Comparison of ENCODE assay signal across 30 cellular contexts in the genomic region with DNA sequence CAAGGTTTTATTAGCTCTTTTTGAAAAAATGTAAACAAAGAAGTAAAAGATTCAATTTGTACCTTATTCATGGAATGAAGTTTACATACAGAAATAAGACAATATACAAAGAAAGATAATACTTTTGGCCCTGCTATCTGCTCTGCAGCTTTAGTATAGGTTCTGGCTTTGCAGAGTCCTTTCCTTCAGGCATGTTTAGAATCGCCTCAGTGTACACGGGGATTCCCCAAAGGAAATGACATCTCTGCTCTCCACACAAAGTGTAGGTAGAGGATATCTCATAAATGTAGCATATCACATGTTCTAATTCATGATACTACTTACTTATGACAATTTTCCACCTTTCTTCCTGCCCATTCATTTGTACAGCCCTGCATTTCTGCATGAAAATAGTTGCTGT.
DNase-seq lines count a peak whose midpoint lies in the region; ATAC-seq, FAIRE-seq and TF ChIP-seq lines count a peak whose summit lies in the region.
"Had no signal": no experiment of that assay in that cellular context is flagged by ENCODE, and none has a peak within 500 bp of the region (broad histone marks: within the 10 kb centered on the region; RNA-seq: fewer than 3 reads in every experiment).

No MANE protein-coding gene starts in this region.

- H3K27ac ChIP-seq in breast epithelium (no peak overlapping the region), GM12878 (ENCODE audit: control insufficient read depth, insufficient read depth) (no peak overlapping the region)
- H3K27ac ChIP-seq: cardiac muscle cell, coronary artery, esophagus squamous epithelium, gastrocnemius medialis, tibial nerve had no signal

- H4K20me1 ChIP-seq in GM12878 (ENCODE audit: control insufficient read depth, insufficient read depth) = no peaks in the 10 kb centered on the region

- RAD21 ChIA-PET in GM12878 (lab: Charles Lee; ENCODE audit: unreplicated experiment) = no interaction called here

- DNase-seq in MCF 10A (ENCODE audit: unreplicated experiment) (peak; percentile 12), breast epithelium (ENCODE audit: low spot score in 2 of 2) (no peak), GM12878 (ENCODE audit: low read depth, low spot score) (no peak), kidney tubule cell (ENCODE audit: low spot score) (peak; percentile 6), GM03348 (ENCODE audit: low spot score) (no peak), NCI-H1105 (lab: John Stamatoyannopoulos, UW) (no peak)
- DNase-seq: 8988T; activated CD8-positive, alpha-beta T cell treated with anti-CD3 and anti-CD28 coated beads for 36 hours; esophagus squamous epithelium; gastrocnemius medialis; hippocampal formation; KBM-7; MG63; NCI-H1436; NCI-H2081 treated with DMSO at 0.1 percent for 48 hours; NCI-H446; posterior cingulate gyrus; right cardiac atrium; stimulated activated CD4-positive, alpha-beta T cell treated with anti-CD3 and anti-CD28 coated beads, Interleukin-2, amount 100 ng/mL, for 24 hours; T-helper 2 cell had no signal

- no peaks in the 10 kb centered on the region for H3K79me2 ChIP-seq in GM12878 (ENCODE audit: control insufficient read depth, insufficient read depth, low read length)

- no peak for TF ChIP-seq EP300 in GM12878 (IDR thresholded peaks at IDR 0.05; ENCODE audit: borderline replicate concordance in 1 of 2, control insufficient read depth in 1 of 2, low read depth in 2 of 2, low read length in 2 of 2)

- H3K27me3 Mint-ChIP-seq in MCF 10A (ENCODE audit: insufficient read depth, unreplicated experiment) = no peaks in the 10 kb centered on the region
- H3K27me3 Mint-ChIP-seq in activated T-helper 17 cell treated with anti-CD3 and anti-CD28 coated beads, Interleukin-2, amount 50 U/mL, for 72 hours = peaks cover 3% of the 10 kb centered on the region
- H3K27me3 Mint-ChIP-seq: activated CD8-positive, alpha-beta T cell treated with anti-CD3 and anti-CD28 coated beads for 36 hours had no signal

- no peak overlapping the region for H3K4me2 ChIP-seq in GM12878 (ENCODE audit: control insufficient read depth, insufficient read depth)

- intact Hi-C loops in MCF 10A (cut with micrococcal nuclease) = no loop called here
- intact Hi-C loops in breast epithelium (cut with DNase I; ENCODE audit: low total_unique reads) = no loop called here
- intact Hi-C loops in GM12878 (cut with micrococcal nuclease; ENCODE audit: unreplicated experiment) = no loop called here

- SMC1A ChIA-PET in GM12878 (lab: Charles Lee; ENCODE audit: uncharacterized antibody, unreplicated experiment) = no interaction called here

- in situ Hi-C loops in GM12878 (cut with MboI) = no loop called here

- peaks cover 5% of the 10 kb centered on the region for H3K9me3 Mint-ChIP-seq in MCF 10A (ENCODE audit: unreplicated experiment)
- peaks cover 4% of the 10 kb centered on the region for H3K9me3 Mint-ChIP-seq in activated T-helper 17 cell treated with anti-CD3 and anti-CD28 coated beads, Interleukin-2, amount 50 U/mL, for 72 hours
- H3K9me3 Mint-ChIP-seq: activated CD8-positive, alpha-beta T cell treated with anti-CD3 and anti-CD28 coated beads for 36 hours had no signal

- POLR2A ChIA-PET in MCF 10A (lab: Yijun Ruan, JAX) (interaction anchor here (1.1 kb wide), 1 partner anchor 222 kb away, joined by 5 read pairs; a partner anchor contains a TSS), GM12878 (lab: Charles Lee) (no interaction called here)

- no peaks in the 10 kb centered on the region for H3K36me3 ChIP-seq in breast epithelium
- no peaks in the 10 kb centered on the region for H3K36me3 ChIP-seq in GM12878 (ENCODE audit: control insufficient read depth in 2 of 2, insufficient read depth in 2 of 2, low read length in 1 of 2)
- H3K36me3 ChIP-seq: cardiac muscle cell, esophagus squamous epithelium, gastrocnemius medialis, MG63, tibial nerve had no signal

- no peak overlapping the region for H3K27ac Mint-ChIP-seq in MCF 10A (ENCODE audit: low read depth, unreplicated experiment)
- no peak overlapping the region for H3K27ac Mint-ChIP-seq in activated T-helper 17 cell treated with anti-CD3 and anti-CD28 coated beads, Interleukin-2, amount 50 U/mL, for 72 hours
- H3K27ac Mint-ChIP-seq: activated CD8-positive, alpha-beta T cell treated with anti-CD3 and anti-CD28 coated beads for 36 hours; activated naive CD4-positive, alpha-beta T cell treated with anti-CD3 and anti-CD28 coated beads, Interleukin-2, amount 50 U/mL, for 72 hours had no signal

- H3K4me3 ChIP-seq in breast epithelium (no peak overlapping the region), GM12878 (no peak overlapping the region)
- H3K4me3 ChIP-seq: cardiac muscle cell, coronary artery, esophagus squamous epithelium, gastrocnemius medialis, MG63, tibial nerve had no signal

- ATAC-seq in HG02798 (IDR thresholded peaks at IDR 0.05; ENCODE audit: poor library complexity, unreplicated experiment) (peak; percentile 49), GM12878 (peak; percentile 76)
- ATAC-seq in activated T-helper 17 cell treated with anti-CD3 and anti-CD28 coated beads, Interleukin-2, amount 50 U/mL, for 72 hours (replicated peaks) = no peak
- ATAC-seq: activated CD8-positive, alpha-beta T cell treated with anti-CD3 and anti-CD28 coated beads for 36 hours; activated naive CD4-positive, alpha-beta T cell treated with anti-CD3 and anti-CD28 coated beads, Interleukin-2, amount 50 U/mL, for 72 hours; gastrocnemius medialis; left lobe of liver; right cardiac atrium; Right ventricle myocardium inferior had no signal

- CTCF ChIA-PET in MCF 10A (lab: Yijun Ruan, JAX) = no interaction called here
- CTCF ChIA-PET in GM12878 (lab: Yijun Ruan, JAX) = no interaction called here

- FAIRE-seq in GM12878 (lab: Jason Lieb, UNC) = no peak
- FAIRE-seq: H54, HTR-8/SVneo had no signal

- H3K36me3 Mint-ChIP-seq in MCF 10A (ENCODE audit: insufficient read depth, unreplicated experiment) = no peaks in the 10 kb centered on the region
- no peaks in the 10 kb centered on the region for H3K36me3 Mint-ChIP-seq in activated T-helper 17 cell treated with anti-CD3 and anti-CD28 coated beads, Interleukin-2, amount 50 U/mL, for 72 hours (ENCODE audit: low read depth)
- H3K36me3 Mint-ChIP-seq: activated naive CD4-positive, alpha-beta T cell treated with anti-CD3 and anti-CD28 coated beads, Interleukin-2, amount 50 U/mL, for 72 hours had no signal

- TF ChIP-seq CTCF in MCF 10A (IDR thresholded peaks at IDR 0.05; ENCODE audit: unreplicated experiment) (no peak), breast epithelium (IDR thresholded peaks at IDR 0.05) (no peak), GM12878 (IDR thresholded peaks at IDR 0.05 in 2 of 3, conservative IDR thresholded peaks at IDR 0.05 in 1 of 3; ENCODE audit: control insufficient read depth in 2 of 3, extremely low read depth in 1 of 3, insufficient read depth in 1 of 3, low read depth in 3 of 3, low read length in 3 of 3) (no peak)

- H3K9me3 ChIP-seq in breast epithelium (peaks cover 0 to 3% of the 10 kb centered on the region in 2 donors), GM12878 (replicated peaks; ENCODE audit: control insufficient read depth, insufficient read depth, low read length) (no peaks in the 10 kb centered on the region)
- H3K9me3 ChIP-seq: esophagus squamous epithelium, gastrocnemius medialis, MG63, tibial nerve had no signal

- TF ChIP-seq RAD21 in GM12878 (IDR thresholded peaks at IDR 0.05; ENCODE audit: insufficient read depth, low read depth, low read length) = no peak

- no peak overlapping the region for H3K4me3 Mint-ChIP-seq in MCF 10A (ENCODE audit: unreplicated experiment)
- H3K4me3 Mint-ChIP-seq in activated T-helper 17 cell treated with anti-CD3 and anti-CD28 coated beads, Interleukin-2, amount 50 U/mL, for 72 hours = no peak overlapping the region
- H3K4me3 Mint-ChIP-seq: activated CD8-positive, alpha-beta T cell treated with anti-CD3 and anti-CD28 coated beads for 36 hours had no signal

- no peaks in the 10 kb centered on the region for H3K27me3 ChIP-seq in breast epithelium
- H3K27me3 ChIP-seq in GM12878 (replicated peaks in 1 of 2; ENCODE audit: control insufficient read depth in 2 of 2, insufficient read depth in 2 of 2, low read length in 1 of 2) = no peaks in the 10 kb centered on the region
- H3K27me3 ChIP-seq: cardiac muscle cell, esophagus squamous epithelium, gastrocnemius medialis, MG63, tibial nerve had no signal

- TF ChIP-seq POLR2A in breast epithelium (IDR thresholded peaks at IDR 0.05) = no peak
- no peak for TF ChIP-seq POLR2A in GM12878 (IDR thresholded peaks at IDR 0.05; ENCODE audit: low read depth, low read length)

- BruUV-seq in MCF 10A (replicated peaks; lab: Mats Ljungman, UMichigan) (no TSS peak), GM12878 (replicated peaks; lab: Mats Ljungman, UMichigan) (no TSS peak)

- H3K4me1 Mint-ChIP-seq in MCF 10A (ENCODE audit: insufficient read depth, unreplicated experiment) = no peaks in the 10 kb centered on the region
- no peaks in the 10 kb centered on the region for H3K4me1 Mint-ChIP-seq in activated T-helper 17 cell treated with anti-CD3 and anti-CD28 coated beads, Interleukin-2, amount 50 U/mL, for 72 hours

- WGBS in GM12878 (ENCODE audit: insufficient coverage, insufficient replicate concordance, low lambda C conversion rate, missing lambda C conversion rate) = 3% methylated on average over 2 of the region's 2 CpGs

- no peak overlapping the region for H3K9ac ChIP-seq in GM12878 (ENCODE audit: control insufficient read depth, insufficient read depth, low read length)

- H2AFZ ChIP-seq in GM12878 (ENCODE audit: control insufficient read depth, low read depth, low read length) = no peak overlapping the region

- H3K4me1 ChIP-seq in breast epithelium (no peaks in the 10 kb centered on the region), GM12878 (ENCODE audit: control insufficient read depth, insufficient read depth, low read length) (no peaks in the 10 kb centered on the region)
- H3K4me1 ChIP-seq: esophagus squamous epithelium, gastrocnemius medialis, tibial nerve had no signal

TF ChIP-seq in GM12878, 131 proteins besides CTCF, POLR2A, EP300 and RAD21 (continues in another document):
- no peak for TF ChIP-seq STAT1 (conservative IDR thresholded peaks at IDR 0.05)
- TF ChIP-seq ZNF207 (IDR thresholded peaks at IDR 0.05; ENCODE audit: borderline replicate concordance) = no peak
- TF ChIP-seq RB1 (IDR thresholded peaks at IDR 0.05; ENCODE audit: borderline replicate concordance) = no peak
- TF ChIP-seq RELA (IDR thresholded peaks at IDR 0.05; ENCODE audit: borderline replicate concordance, partially characterized antibody) = no peak
- TF ChIP-seq ZZZ3 (IDR thresholded peaks at IDR 0.05; ENCODE audit: control insufficient read depth, insufficient read length, low read depth) = no peak
- TF ChIP-seq PML (IDR thresholded peaks at IDR 0.05; ENCODE audit: low read length) = no peak
- no peak for TF ChIP-seq SUZ12 (IDR thresholded peaks at IDR 0.05; ENCODE audit: unreplicated experiment)
- TF ChIP-seq CREB1 (IDR thresholded peaks at IDR 0.05; ENCODE audit: low read depth) = no peak
- TF ChIP-seq CHD2 (IDR thresholded peaks at IDR 0.05; ENCODE audit: borderline replicate concordance, low read depth, low read length) = no peak
- no peak for TF ChIP-seq SRF (IDR thresholded peaks at IDR 0.05; ENCODE audit: low read depth in 2 of 2, low read length in 2 of 2)
- TF ChIP-seq TCF12 (IDR thresholded peaks at IDR 0.05; ENCODE audit: low read depth, low read length) = no peak

Comparison
In these comparisons a context has a peak if more than half of its experiments do, and no peak if none do; other contexts are left out.
1. DNase-seq: peak in MCF 10A (single experiment) and kidney tubule cell (single experiment); none in breast epithelium (0 of 2), GM12878 (single experiment), GM03348 (single experiment) and NCI-H1105 (single experiment).